Comparison of ENCODE assay signal across 8 cellular contexts in the genomic region with DNA sequence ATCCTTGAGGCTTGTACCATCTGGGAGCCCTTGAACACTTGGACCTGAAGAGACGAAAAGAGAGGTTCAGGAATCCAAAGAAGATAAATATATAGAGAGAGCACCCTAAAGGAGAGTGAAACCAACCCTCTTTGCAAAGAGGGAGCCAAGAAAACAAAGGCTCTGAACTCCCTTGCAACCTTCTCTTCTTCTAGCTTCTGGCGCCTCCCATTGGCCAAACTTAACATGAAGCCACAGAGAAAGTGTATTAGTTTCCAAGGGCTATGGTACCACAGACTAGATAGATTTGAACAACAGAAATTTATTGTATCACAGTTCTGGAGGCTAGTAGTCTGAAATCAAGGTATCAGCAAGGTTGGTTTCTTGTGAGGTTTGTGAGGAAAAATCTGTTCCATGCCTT.
DNase-seq lines count a peak whose midpoint lies in the region; ATAC-seq and TF ChIP-seq lines count a peak whose summit lies in the region.

No MANE protein-coding gene starts in this region.

- ATAC-seq in left lobe of liver (peak; percentile 90), GM19455 (IDR thresholded peaks at IDR 0.05; ENCODE audit: unreplicated experiment) (no peak)

- no peaks in the 10 kb centered on the region for H3K9me3 ChIP-seq in Loucy (ENCODE audit: insufficient read depth, low read depth, low read length)

- H3F3A ChIP-seq in Loucy (ENCODE audit: low read depth) = no peaks in the 10 kb centered on the region

- peak; percentile 57 for TF ChIP-seq CTCF in Loucy (conservative IDR thresholded peaks at IDR 0.05; ENCODE audit: low read length)
- TF ChIP-seq CTCF in VCaP (conservative IDR thresholded peaks at IDR 0.05) = peak; percentile 76

- no peaks in the 10 kb centered on the region for H3K4me1 ChIP-seq in Loucy (ENCODE audit: insufficient read depth, low read length, poor library complexity, severe bottlenecking)

- H3K27ac ChIP-seq in VCaP = no peak overlapping the region

- peak; percentile 58 for DNase-seq in ELF-1 (ENCODE audit: low read depth, low spot score)
- DNase-seq in left lobe of liver (ENCODE audit: low spot score) = peak; percentile 47
- no peak for DNase-seq in activated gamma-delta T cell (lab: John Stamatoyannopoulos, UW)
- DNase-seq in germinal center (ENCODE audit: low spot score) = no peak
- DNase-seq in GF-D8 (lab: John Stamatoyannopoulos, UW) = no peak

- H3K79me2 ChIP-seq in Loucy (ENCODE audit: insufficient read depth, low read length) = no peaks in the 10 kb centered on the region

- no peaks in the 10 kb centered on the region for H3K9me2 ChIP-seq in Loucy (replicated peaks; ENCODE audit: low read depth, low read length)

- no peaks in the 10 kb centered on the region for H3K27me3 ChIP-seq in Loucy (ENCODE audit: insufficient read depth, low read length, poor library complexity, severe bottlenecking)

- H3K4me2 ChIP-seq in Loucy (ENCODE audit: low read depth, low read length, poor library complexity, severe bottlenecking) = no peak overlapping the region

- no peak overlapping the region for H3K4me3 ChIP-seq in Loucy (ENCODE audit: low read length, poor library complexity, severe bottlenecking)

- no peak overlapping the region for H2AFZ ChIP-seq in Loucy (ENCODE audit: low read length)

- no peaks in the 10 kb centered on the region for H3K36me3 ChIP-seq in Loucy (ENCODE audit: insufficient read depth, low read length)

- H4K20me1 ChIP-seq in Loucy (ENCODE audit: insufficient read depth, low read length, poor library complexity, severe bottlenecking) = no peaks in the 10 kb centered on the region

- H3K9ac ChIP-seq in Loucy (ENCODE audit: low read depth, low read length, poor library complexity, severe bottlenecking) = no peak overlapping the region

Comparison
In these comparisons a context has a peak if more than half of its experiments do, and no peak if none do; other contexts are left out.
1. DNase-seq: peak in ELF-1 (single experiment) and left lobe of liver (single experiment); none in activated gamma-delta T cell (single experiment), germinal center (single experiment) and GF-D8 (single experiment).